ENCODE assay signal across 1 cellular context in the genomic region with DNA sequence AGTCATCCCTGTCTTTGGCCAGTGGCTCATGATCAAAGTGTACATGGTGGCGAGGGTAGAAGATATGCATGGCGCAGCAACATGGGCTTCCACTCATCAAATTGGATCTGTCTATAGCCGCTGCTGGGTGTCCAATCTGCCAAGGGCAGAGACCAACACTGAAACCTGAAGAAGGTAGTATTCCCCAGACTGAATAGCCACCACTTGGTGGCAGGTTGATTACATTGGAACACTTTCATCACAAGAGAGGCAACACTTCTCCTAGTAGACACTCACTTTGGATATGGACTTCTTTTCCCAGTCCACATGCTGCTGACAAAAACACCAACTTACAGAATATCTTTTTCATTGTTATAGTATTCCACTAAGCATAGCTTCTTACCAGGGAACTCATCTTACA.
TF ChIP-seq lines count a peak whose summit lies in the region.

No MANE protein-coding gene starts in this region.

TF ChIP-seq in Ishikawa, 13 proteins besides CTCF, POLR2A, EP300 and RAD21 (continued from another document):
- TF ChIP-seq, protein P1, sequence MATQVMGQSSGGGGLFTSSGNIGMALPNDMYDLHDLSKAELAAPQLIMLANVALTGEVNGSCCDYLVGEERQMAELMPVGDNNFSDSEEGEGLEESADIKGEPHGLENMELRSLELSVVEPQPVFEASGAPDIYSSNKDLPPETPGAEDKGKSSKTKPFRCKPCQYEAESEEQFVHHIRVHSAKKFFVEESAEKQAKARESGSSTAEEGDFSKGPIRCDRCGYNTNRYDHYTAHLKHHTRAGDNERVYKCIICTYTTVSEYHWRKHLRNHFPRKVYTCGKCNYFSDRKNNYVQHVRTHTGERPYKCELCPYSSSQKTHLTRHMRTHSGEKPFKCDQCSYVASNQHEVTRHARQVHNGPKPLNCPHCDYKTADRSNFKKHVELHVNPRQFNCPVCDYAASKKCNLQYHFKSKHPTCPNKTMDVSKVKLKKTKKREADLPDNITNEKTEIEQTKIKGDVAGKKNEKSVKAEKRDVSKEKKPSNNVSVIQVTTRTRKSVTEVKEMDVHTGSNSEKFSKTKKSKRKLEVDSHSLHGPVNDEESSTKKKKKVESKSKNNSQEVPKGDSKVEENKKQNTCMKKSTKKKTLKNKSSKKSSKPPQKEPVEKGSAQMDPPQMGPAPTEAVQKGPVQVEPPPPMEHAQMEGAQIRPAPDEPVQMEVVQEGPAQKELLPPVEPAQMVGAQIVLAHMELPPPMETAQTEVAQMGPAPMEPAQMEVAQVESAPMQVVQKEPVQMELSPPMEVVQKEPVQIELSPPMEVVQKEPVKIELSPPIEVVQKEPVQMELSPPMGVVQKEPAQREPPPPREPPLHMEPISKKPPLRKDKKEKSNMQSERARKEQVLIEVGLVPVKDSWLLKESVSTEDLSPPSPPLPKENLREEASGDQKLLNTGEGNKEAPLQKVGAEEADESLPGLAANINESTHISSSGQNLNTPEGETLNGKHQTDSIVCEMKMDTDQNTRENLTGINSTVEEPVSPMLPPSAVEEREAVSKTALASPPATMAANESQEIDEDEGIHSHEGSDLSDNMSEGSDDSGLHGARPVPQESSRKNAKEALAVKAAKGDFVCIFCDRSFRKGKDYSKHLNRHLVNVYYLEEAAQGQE (IDR thresholded peaks at IDR 0.05; ENCODE audit: low read depth): no peak
- TF ChIP-seq, protein P2, sequence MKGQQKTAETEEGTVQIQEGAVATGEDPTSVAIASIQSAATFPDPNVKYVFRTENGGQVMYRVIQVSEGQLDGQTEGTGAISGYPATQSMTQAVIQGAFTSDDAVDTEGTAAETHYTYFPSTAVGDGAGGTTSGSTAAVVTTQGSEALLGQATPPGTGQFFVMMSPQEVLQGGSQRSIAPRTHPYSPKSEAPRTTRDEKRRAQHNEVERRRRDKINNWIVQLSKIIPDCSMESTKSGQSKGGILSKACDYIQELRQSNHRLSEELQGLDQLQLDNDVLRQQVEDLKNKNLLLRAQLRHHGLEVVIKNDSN (IDR thresholded peaks at IDR 0.05): no peak
- TF ChIP-seq EGR1 (IDR thresholded peaks at IDR 0.05) (no peak), ZBTB7A (IDR thresholded peaks at IDR 0.05; ENCODE audit: low read depth) (no peak), TEAD4 (IDR thresholded peaks at IDR 0.05) (no peak), FOXM1 (IDR thresholded peaks at IDR 0.05; ENCODE audit: borderline replicate concordance, low read depth) (no peak), TCF12 (IDR thresholded peaks at IDR 0.05; ENCODE audit: low read depth) (no peak), CREB1 (IDR thresholded peaks at IDR 0.05; ENCODE audit: low read depth) (no peak), YY1 (IDR thresholded peaks at IDR 0.05; ENCODE audit: low read depth) (no peak), NFIC (IDR thresholded peaks at IDR 0.05) (no peak)
TF ChIP-seq in Ishikawa: peak in this region for 0.
